In the genomic region with DNA sequence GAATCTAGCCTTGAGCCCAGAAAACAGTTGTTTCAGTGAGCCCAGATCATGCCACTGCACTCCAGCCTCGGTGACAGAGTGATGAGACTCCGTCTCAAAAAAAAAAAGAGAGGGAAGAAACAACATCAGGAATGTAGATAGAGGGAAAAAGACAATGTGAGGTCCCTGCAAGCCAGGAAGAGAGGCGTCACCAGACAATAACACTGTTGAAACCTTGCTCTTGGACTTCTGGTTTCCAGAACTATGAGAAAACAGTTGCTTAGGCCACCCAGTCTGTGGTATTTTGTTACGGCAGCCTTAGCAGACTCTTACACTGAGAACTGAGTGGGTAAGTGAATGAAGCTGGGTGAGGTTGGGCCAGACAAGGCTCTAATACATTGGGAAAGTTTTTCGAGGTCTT, we compare ENCODE assay signal across 20 cellular contexts.
DNase-seq lines count a peak whose midpoint lies in the region; ATAC-seq and TF ChIP-seq lines count a peak whose summit lies in the region.
"Had no signal": no experiment of that assay in that cellular context is flagged by ENCODE, and none has a peak within 500 bp of the region (broad histone marks: within the 10 kb centered on the region; RNA-seq: fewer than 3 reads in every experiment).

No MANE protein-coding gene starts in this region.

- no peaks in the 10 kb centered on the region for H3K27me3 ChIP-seq in SJSA1 (replicated peaks)
- H3K27me3 ChIP-seq in left lung: no peaks in the 10 kb centered on the region
- H3K27me3 ChIP-seq in neural progenitor cell: no peaks in the 10 kb centered on the region
- H3K27me3 ChIP-seq in A673 (replicated peaks; ENCODE audit: insufficient read depth, low read depth, low read length, poor library complexity): peaks cover 20% of the 10 kb centered on the region
- H3K27me3 ChIP-seq: BLaER1 treated with 17β-estradiol and CSF1 and Interleukin-3, amounts not matched to agents 10 nM and 100 nM had no signal

- H3K9me3 ChIP-seq in SJSA1 (replicated peaks) (no peaks in the 10 kb centered on the region), left lung (peaks cover 0 to 6% of the 10 kb centered on the region in 2 donors), neural progenitor cell (ENCODE audit: low read depth) (peaks cover 5% of the 10 kb centered on the region), A673 (ENCODE audit: low read depth, low read length, poor library complexity, severe bottlenecking) (no peaks in the 10 kb centered on the region)

- ATAC-seq in left lung: peak; percentile 38
- ATAC-seq: CD8-positive, alpha-beta T cell; GM12878 had no signal

- H3K27me3 Mint-ChIP-seq in neural progenitor cell (ENCODE audit: insufficient read depth, low read depth): no peaks in the 10 kb centered on the region

- H3K4me1 ChIP-seq in SJSA1 (replicated peaks) (peaks cover 50% of the 10 kb centered on the region), left lung (no peaks in the 10 kb centered on the region), neural progenitor cell (peaks cover 12% of the 10 kb centered on the region), A673 (ENCODE audit: insufficient read depth, low read length, poor library complexity, severe bottlenecking) (no peaks in the 10 kb centered on the region)
- H3K4me1 ChIP-seq: Caco-2 had no signal

- no peaks in the 10 kb centered on the region for H3F3A ChIP-seq in neural progenitor cell (ENCODE audit: low read depth)

- H3K36me3 ChIP-seq in SJSA1 (no peaks in the 10 kb centered on the region), left lung (no peaks in the 10 kb centered on the region), neural progenitor cell (no peaks in the 10 kb centered on the region), A673 (ENCODE audit: insufficient read depth, low read length, poor library complexity, severe bottlenecking) (no peaks in the 10 kb centered on the region)
- H3K36me3 ChIP-seq: BLaER1 treated with 17β-estradiol and CSF1 and Interleukin-3, amounts not matched to agents 10 nM and 100 nM had no signal

- H3K4me2 ChIP-seq in neural progenitor cell: no peak overlapping the region

- peak overlapping the region; percentile 44 for H2AFZ ChIP-seq in neural progenitor cell (replicated peaks)

- peak overlapping the region; percentile 98 for H3K27ac ChIP-seq in SJSA1
- H3K27ac ChIP-seq in left lung: peak overlapping the region in 1 of 2 donors; percentile 41
- no peak overlapping the region for H3K27ac ChIP-seq in neural progenitor cell
- H3K27ac ChIP-seq in A673 (ENCODE audit: low read depth, low read length, poor library complexity, severe bottlenecking): no peak overlapping the region
- H3K27ac ChIP-seq: BLaER1 treated with 17β-estradiol and CSF1 and Interleukin-3, amounts not matched to agents 10 nM and 100 nM; C4-2B had no signal

- POLR2A ChIA-PET in A673 (lab: Charles Lee; ENCODE audit: low non-redundant PET): no interaction called here

- H3K4me3 Mint-ChIP-seq in neural progenitor cell: no peak overlapping the region
- H3K4me3 Mint-ChIP-seq: B cell; CD4-positive, alpha-beta T cell; CD8-positive, alpha-beta T cell had no signal

- no TSS peak for BruUV-seq in A673 (replicated peaks; lab: Mats Ljungman, UMichigan)

- no peaks in the 10 kb centered on the region for H4K20me1 ChIP-seq in neural progenitor cell (ENCODE audit: low read depth)
- H4K20me1 ChIP-seq: BLaER1 treated with 17β-estradiol and CSF1 and Interleukin-3, amounts not matched to agents 10 nM and 100 nM had no signal

- no peak for TF ChIP-seq CTCF in left lung (IDR thresholded peaks at IDR 0.05)
- TF ChIP-seq CTCF in neural progenitor cell (IDR thresholded peaks at IDR 0.05): no peak
- no peak for TF ChIP-seq CTCF in A673 (conservative IDR thresholded peaks at IDR 0.05; ENCODE audit: low read depth, low read length)

- no peak overlapping the region for H3K9ac ChIP-seq in neural progenitor cell
- H3K9ac ChIP-seq: BLaER1 treated with 17β-estradiol and CSF1 and Interleukin-3, amounts not matched to agents 10 nM and 100 nM had no signal

- no peaks in the 10 kb centered on the region for H3K79me2 ChIP-seq in neural progenitor cell (ENCODE audit: low read depth)

- intact Hi-C loops in left lung (cut with DNase I): no loop called here
- intact Hi-C loops in A673 (cut with micrococcal nuclease; ENCODE audit: unreplicated experiment): no loop called here

- no peaks in the 10 kb centered on the region for H3K36me3 Mint-ChIP-seq in neural progenitor cell
- H3K36me3 Mint-ChIP-seq: CD8-positive, alpha-beta T cell had no signal

- no peak overlapping the region for H3K27ac Mint-ChIP-seq in neural progenitor cell
- H3K27ac Mint-ChIP-seq: B cell; CD4-positive, alpha-beta T cell; CD8-positive, alpha-beta T cell had no signal

- H3K9me3 Mint-ChIP-seq in neural progenitor cell: peaks cover 11% of the 10 kb centered on the region

- H3K4me3 ChIP-seq in SJSA1: no peak overlapping the region
- H3K4me3 ChIP-seq in left lung: no peak overlapping the region
- no peak overlapping the region for H3K4me3 ChIP-seq in neural progenitor cell
- no peak overlapping the region for H3K4me3 ChIP-seq in A673 (ENCODE audit: low read depth, low read length, poor library complexity, severe bottlenecking)
- H3K4me3 ChIP-seq: BLaER1 treated with 17β-estradiol and CSF1 and Interleukin-3, amounts not matched to agents 10 nM and 100 nM; GM12878 had no signal

- CTCF ChIA-PET in A673 (lab: Charles Lee): no interaction called here

- H3K4me1 Mint-ChIP-seq in neural progenitor cell: peaks cover 4% of the 10 kb centered on the region
- H3K4me1 Mint-ChIP-seq: B cell had no signal

- DNase-seq in SJSA1 (ENCODE audit: low read depth in 1 of 2, low spot score in 2 of 2): peak; percentile 86 to 96
- no peak for DNase-seq in left lung
- no peak for DNase-seq in neural progenitor cell (ENCODE audit: low spot score)
- DNase-seq in DMS79 (lab: John Stamatoyannopoulos, UW): no peak
- DNase-seq in inferior parietal cortex (ENCODE audit: extremely low spot score): no peak
- no peak for DNase-seq in T-helper 9 cell
- no peak for DNase-seq in A673 (ENCODE audit: low spot score)
- DNase-seq: 8988T; AML-193; Caco-2; Calu3; CD4-positive, alpha-beta T cell; CD8-positive, alpha-beta T cell; DND-41; EL; GDM1 had no signal

Comparison
In these comparisons a context has a peak if more than half of its experiments do, and no peak if none do; other contexts are left out.
1. DNase-seq: peak in SJSA1 (2 of 2); none in left lung (0 of 2), neural progenitor cell (single experiment), DMS79 (single experiment), inferior parietal cortex (single experiment), T-helper 9 cell (single experiment) and A673 (single experiment).